In genomic region chr7:114784756-114785155, GRCh38 we compare ENCODE assay signal across 21 cellular contexts.
"Had no signal": no experiment of that assay in that cellular context is flagged by ENCODE, and none has a peak within 500 bp of the region (broad histone marks: within the 10 kb centered on the region; RNA-seq: fewer than 3 reads in every experiment).

No MANE protein-coding gene starts in this region.

- H3K9me3 ChIP-seq: lower lobe of right lung, stomach, thyroid gland, uterus had no signal

- H3K4me3 ChIP-seq: lower lobe of right lung, stomach, thyroid gland, uterus had no signal

- H3K4me1 Mint-ChIP-seq: activated naive CD4-positive, alpha-beta T cell treated with anti-CD3 and anti-CD28 coated beads, Interleukin-2, amount 50 U/mL, for 24 hours; immature natural killer cell; naive B cell had no signal

- H3K4me3 Mint-ChIP-seq: activated naive CD4-positive, alpha-beta T cell treated with anti-CD3 and anti-CD28 coated beads, Interleukin-2, amount 50 U/mL, for 24 hours; dendritic cell treated with granulocyte-macrophage colony-stimulating factor and Interleukin-4, amounts not matched to agents 40 ng/mL and 50 ng/mL, for 4 days; effector memory CD8-positive, alpha-beta T cell; immature natural killer cell; naive B cell; T-helper 17 cell had no signal

- H3K27ac Mint-ChIP-seq: activated naive CD4-positive, alpha-beta T cell treated with anti-CD3 and anti-CD28 coated beads, Interleukin-2, amount 50 U/mL, for 24 hours; dendritic cell treated with granulocyte-macrophage colony-stimulating factor and Interleukin-4, amounts not matched to agents 40 ng/mL and 50 ng/mL, for 4 days; effector memory CD8-positive, alpha-beta T cell; naive B cell; T-helper 17 cell had no signal

- H3K27ac ChIP-seq: brain microvascular endothelial cell, lower lobe of right lung, stomach, thyroid gland, uterus had no signal

- H3K27me3 ChIP-seq: brain microvascular endothelial cell, stomach, thyroid gland, uterus had no signal

- DNase-seq: activated CD4-positive, alpha-beta T cell treated with anti-CD3 and anti-CD28 coated beads, Interleukin-2, amount 50 U/mL, for 48 hours; activated CD4-positive, CD25-positive, alpha-beta regulatory T cell; activated CD8-positive, alpha-beta memory T cell treated with anti-CD3 and anti-CD28 coated beads, Interleukin-2, amount 50 U/mL, for 48 hours; activated effector memory CD4-positive, alpha-beta T cell treated with Interleukin-2 at 50 U/mL for 16 hours; brain microvascular endothelial cell; cerebellar nuclear complex; effector memory CD8-positive, alpha-beta T cell; erythroblast; immature natural killer cell; left cardiac atrium; lower lobe of right lung; naive B cell; posterior cingulate gyrus; stimulated activated CD4-positive, alpha-beta T cell treated with anti-CD3 and anti-CD28 coated beads, Interleukin-15, amount 100 ng/mL, for 24 hours; stimulated activated CD4-positive, alpha-beta T cell treated with anti-CD3 and anti-CD28 coated beads, Interleukin-4, amount 100 ng/mL, for 24 hours; stomach; T-helper 17 cell; thyroid gland; uterus had no signal

- H3K4me1 ChIP-seq: lower lobe of right lung, stomach, thyroid gland, uterus had no signal

- H3K27me3 Mint-ChIP-seq: dendritic cell treated with granulocyte-macrophage colony-stimulating factor and Interleukin-4, amounts not matched to agents 40 ng/mL and 50 ng/mL, for 4 days had no signal

- H3K36me3 ChIP-seq: brain microvascular endothelial cell, lower lobe of right lung, stomach, thyroid gland, uterus had no signal

- H3K9me3 Mint-ChIP-seq: activated naive CD4-positive, alpha-beta T cell treated with anti-CD3 and anti-CD28 coated beads, Interleukin-2, amount 50 U/mL, for 24 hours; dendritic cell treated with granulocyte-macrophage colony-stimulating factor and Interleukin-4, amounts not matched to agents 40 ng/mL and 50 ng/mL, for 4 days; effector memory CD8-positive, alpha-beta T cell; naive B cell had no signal

- H3K36me3 Mint-ChIP-seq: activated naive CD4-positive, alpha-beta T cell treated with anti-CD3 and anti-CD28 coated beads, Interleukin-2, amount 50 U/mL, for 24 hours; immature natural killer cell; naive B cell had no signal
